In the genomic region with DNA sequence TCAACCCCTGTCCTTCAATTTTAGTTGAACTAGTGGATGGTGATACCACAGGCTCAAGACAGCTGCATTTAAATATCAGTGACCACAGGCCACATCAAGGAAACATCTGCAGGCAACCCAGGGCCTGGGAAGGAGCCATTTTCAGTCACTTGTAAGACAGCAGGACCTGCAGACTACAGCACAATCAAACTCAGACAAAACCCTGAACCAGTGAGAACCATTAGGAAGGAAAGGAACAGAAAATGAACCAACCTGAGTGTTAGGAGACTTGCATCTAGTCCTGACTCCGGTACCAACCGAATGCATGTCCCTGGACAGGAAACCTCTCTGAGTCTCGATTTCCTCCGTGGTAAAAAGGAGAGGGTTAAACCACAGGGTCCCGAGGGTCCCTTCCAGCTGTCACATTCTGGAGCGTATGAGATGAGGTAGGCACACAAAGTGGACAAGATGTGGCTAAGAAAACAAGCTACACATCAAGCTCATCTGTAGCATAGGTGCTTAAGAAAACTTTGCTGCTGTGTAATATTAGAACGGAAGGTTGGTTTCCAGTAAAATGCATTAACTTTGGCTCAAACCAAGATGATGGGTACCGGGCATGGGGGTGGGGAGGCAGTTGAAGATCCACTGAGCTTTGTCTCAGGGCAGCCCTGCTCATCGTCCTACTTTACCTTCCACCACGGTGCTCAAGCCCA, we compare ENCODE assay signal across 8 cellular contexts. TPM values are rescaled to one million over a fixed set of nuclear protein-coding genes. Genes with fewer than 3 reads are reported as not detected.
DNase-seq lines count a peak whose midpoint lies in the region; ATAC-seq and TF ChIP-seq lines count a peak whose summit lies in the region.

No MANE protein-coding gene starts in this region.

- H3K9me3 Mint-ChIP-seq in T-helper 1 cell treated with Interleukin-12 subunit alpha and Interleukin-12 subunit beta and Interleukin-4 antibody, amounts not matched to agents 30 μg/mL and 1 μg/mL, for 36 hours = no peaks in the 10 kb centered on the region
- no peaks in the 10 kb centered on the region for H3K9me3 Mint-ChIP-seq in effector memory CD8-positive, alpha-beta T cell

- no peaks in the 10 kb centered on the region for H3K27me3 ChIP-seq in ovary

- peak; percentile 22 for ATAC-seq in GM18520 (IDR thresholded peaks at IDR 0.05; ENCODE audit: unreplicated experiment)
- ATAC-seq in HG03175 (IDR thresholded peaks at IDR 0.05; ENCODE audit: unreplicated experiment) = peak; percentile 40
- no peak for ATAC-seq in effector memory CD8-positive, alpha-beta T cell (replicated peaks)

- peaks cover 20% of the 10 kb centered on the region for H3K4me1 ChIP-seq in ovary (ENCODE audit: insufficient read depth)

- no peaks in the 10 kb centered on the region for H3K9me3 ChIP-seq in ovary

- peaks cover 40% of the 10 kb centered on the region for H3K36me3 Mint-ChIP-seq in T-helper 1 cell treated with Interleukin-12 subunit alpha and Interleukin-12 subunit beta and Interleukin-4 antibody, amounts not matched to agents 30 μg/mL and 1 μg/mL, for 36 hours (ENCODE audit: low read depth)
- peaks cover 66% of the 10 kb centered on the region for H3K36me3 Mint-ChIP-seq in effector memory CD8-positive, alpha-beta T cell (ENCODE audit: insufficient read depth)

- no peaks in the 10 kb centered on the region for H3K36me3 ChIP-seq in ovary

- H3K4me3 Mint-ChIP-seq in T-helper 1 cell treated with Interleukin-12 subunit alpha and Interleukin-12 subunit beta and Interleukin-4 antibody, amounts not matched to agents 30 μg/mL and 1 μg/mL, for 36 hours = peak overlapping the region; percentile 91
- peak overlapping the region; percentile 99 for H3K4me3 Mint-ChIP-seq in effector memory CD8-positive, alpha-beta T cell

- TF ChIP-seq CTCF in ovary (IDR thresholded peaks at IDR 0.05) = no peak

- TF ChIP-seq EP300 in ovary (IDR thresholded peaks at IDR 0.05) = peak; percentile 23

- DNase-seq in Ammon's horn (ENCODE audit: low spot score) (peak; percentile 32), ovary (no peak), NCI-H1930 (lab: John Stamatoyannopoulos, UW) (no peak), SK-N-DZ (ENCODE audit: low spot score) (no peak)
- no peak for DNase-seq in effector memory CD8-positive, alpha-beta T cell

- no peaks in the 10 kb centered on the region for H3K27me3 Mint-ChIP-seq in T-helper 1 cell treated with Interleukin-12 subunit alpha and Interleukin-12 subunit beta and Interleukin-4 antibody, amounts not matched to agents 30 μg/mL and 1 μg/mL, for 36 hours (ENCODE audit: low read depth)
- no peaks in the 10 kb centered on the region for H3K27me3 Mint-ChIP-seq in effector memory CD8-positive, alpha-beta T cell

- peak overlapping the region; percentile 70 for H3K4me3 ChIP-seq in ovary

- intact Hi-C loops in ovary (cut with DNase I) = loop anchor here in 2 of 4 donors (5.0 to 10.0 kb wide), 2 partner anchors 153 to 279 kb away; partner anchors contain the start of gene DUSP16 (in 2 of the 2)

- 43 to 50% (median 48%) methylated on average over 10 of the region's 10 CpGs for WGBS in ovary, 3 donors

- peak overlapping the region; percentile 99 to 100 for H3K27ac ChIP-seq in ovary

- H3K4me1 Mint-ChIP-seq in T-helper 1 cell treated with Interleukin-12 subunit alpha and Interleukin-12 subunit beta and Interleukin-4 antibody, amounts not matched to agents 30 μg/mL and 1 μg/mL, for 36 hours (ENCODE audit: low read depth) = peaks cover 50% of the 10 kb centered on the region
- H3K4me1 Mint-ChIP-seq in effector memory CD8-positive, alpha-beta T cell (ENCODE audit: low read depth in 2 of 2) = peaks cover 44 to 62% of the 10 kb centered on the region in 2 donors

- peak overlapping the region; percentile 99 for H3K27ac Mint-ChIP-seq in T-helper 1 cell treated with Interleukin-12 subunit alpha and Interleukin-12 subunit beta and Interleukin-4 antibody, amounts not matched to agents 30 μg/mL and 1 μg/mL, for 36 hours
- peak overlapping the region; percentile 100 for H3K27ac Mint-ChIP-seq in effector memory CD8-positive, alpha-beta T cell

- TF ChIP-seq POLR2A in ovary (IDR thresholded peaks at IDR 0.05) = no peak

RNA-seq across cellular contexts. Expression of gene CDKN1B, which starts 1.6 kb away (rescaled TPM):
- 10 to 100 TPM; 54.3 to 90.2 (median 76.8) TPM for total RNA-seq in ovary
- polyA plus RNA-seq in ovary = 10 to 100 TPM; 73.5 to 74.2 TPM
- polyA plus RNA-seq in SK-N-DZ (2014; cell fraction: cytosol; rRNA removed) = 109 and 132 TPM in 2 replicates
- 65.7 and 67.7 TPM in 2 replicates for polyA plus RNA-seq in SK-N-DZ (2014; cell fraction: nucleus; rRNA removed)

RNA-seq across cellular contexts. Expression of gene GPR19, which starts 19.6 kb away (rescaled TPM):
- total RNA-seq in ovary = under 1 TPM in 2 of 7 donors, not detected in 5; 0.35 to 0.38 TPM
- polyA plus RNA-seq in ovary = under 1 TPM; 0.06 to 0.13 TPM
- 19.7 and 20.4 TPM in 2 replicates for polyA plus RNA-seq in SK-N-DZ (2014; cell fraction: cytosol; rRNA removed)
- polyA plus RNA-seq in SK-N-DZ (2014; cell fraction: nucleus; rRNA removed) = 8.6 and 11.2 TPM in 2 replicates
